28 cellular contexts compared by ENCODE assay signal in the genomic region with DNA sequence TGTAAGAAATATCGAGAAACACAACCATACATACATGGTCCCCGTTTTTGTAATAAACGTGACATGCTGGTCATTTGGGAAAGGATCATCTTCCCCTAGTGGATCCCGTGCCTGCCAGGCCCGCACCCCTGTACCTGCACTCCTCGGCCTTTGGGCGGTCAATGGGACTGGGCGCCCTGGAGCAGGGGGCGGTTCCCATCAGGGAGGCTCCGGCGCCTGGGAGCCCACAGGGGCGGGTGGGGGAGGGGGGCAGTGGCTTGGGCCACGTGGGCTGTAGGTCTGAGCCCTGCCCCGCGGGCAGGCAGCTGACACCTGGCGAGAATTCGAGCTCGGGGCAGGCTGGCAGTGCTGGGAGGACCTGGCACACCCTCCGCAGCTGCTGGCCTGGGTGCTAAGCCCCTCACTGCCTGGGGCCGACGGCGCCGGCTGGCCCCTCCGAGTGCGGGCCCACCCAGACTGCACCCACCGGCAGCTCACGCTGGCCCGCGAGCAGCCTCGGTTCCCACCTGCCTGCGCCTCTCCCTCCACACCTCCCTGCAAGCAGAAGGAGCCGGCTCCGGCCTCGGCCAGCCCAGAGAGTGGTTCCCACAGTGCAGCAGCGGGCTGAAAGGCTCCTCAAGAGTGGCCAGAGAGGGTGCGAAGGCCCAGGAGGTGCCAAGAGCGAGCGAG.
DNase-seq lines count a peak whose midpoint lies in the region; ATAC-seq and TF ChIP-seq lines count a peak whose summit lies in the region.
"Had no signal": no experiment of that assay in that cellular context is flagged by ENCODE, and none has a peak within 500 bp of the region (broad histone marks: within the 10 kb centered on the region; RNA-seq: fewer than 3 reads in every experiment).

No MANE protein-coding gene starts in this region.

- no peaks in the 10 kb centered on the region; a peak in 1 of 5 replicates for H3K9me3 Mint-ChIP-seq in H9

- H3T11ph ChIP-seq in H9 (ENCODE audit: low read length) = no peak overlapping the region

- no peak overlapping the region for H2BK12ac ChIP-seq in H9 (ENCODE audit: insufficient read length, low read depth, low read length)

- no peak overlapping the region for H2AFZ ChIP-seq in SK-N-SH (ENCODE audit: low read depth)
- H2AFZ ChIP-seq in H9 (ENCODE audit: low read length) = no peak overlapping the region

- WGBS in SK-N-SH (ENCODE audit: low lambda C conversion rate) = 24% methylated on average over 23 of the region's 38 CpGs
- no CpG with 5 or more reads among the region's 38 CpGs for WGBS in H9 (ENCODE audit: extremely low coverage, insufficient read length, low lambda C conversion rate)
- WGBS in testis, 2 donors = 46 to 80% methylated on average over 15 to 38 of the region's 38 CpGs

- H3K9me3 ChIP-seq in SK-N-SH = no peaks in the 10 kb centered on the region
- no peaks in the 10 kb centered on the region for H3K9me3 ChIP-seq in H9 (ENCODE audit: control insufficient read depth, low read depth, low read length)
- no peaks in the 10 kb centered on the region for H3K9me3 ChIP-seq in testis
- H3K9me3 ChIP-seq in MG63 = no peaks in the 10 kb centered on the region
- H3K9me3 ChIP-seq: ascending aorta had no signal

- H3K9ac ChIP-seq in SK-N-SH (no peak overlapping the region), H9 (ENCODE audit: extremely low read depth, insufficient read length, low read length) (no peak overlapping the region)

- H3K4me2 ChIP-seq in SK-N-SH = no peak overlapping the region
- H3K4me2 ChIP-seq in H9 (ENCODE audit: insufficient read depth, insufficient read length, low read length) = no peak overlapping the region

- no peaks in the 10 kb centered on the region for H4K20me1 ChIP-seq in SK-N-SH (ENCODE audit: insufficient read depth)
- H4K20me1 ChIP-seq in H9 (ENCODE audit: control insufficient read depth, insufficient read depth, insufficient read length) = no peaks in the 10 kb centered on the region

- no peak overlapping the region for H2BK15ac ChIP-seq in H9 (ENCODE audit: low read depth, low read length)

- no peaks in the 10 kb centered on the region for H3K79me2 ChIP-seq in SK-N-SH (ENCODE audit: insufficient read depth)
- no peaks in the 10 kb centered on the region for H3K79me2 ChIP-seq in H9 (ENCODE audit: insufficient read depth, low read length)

- no peak overlapping the region for H3K23ac ChIP-seq in H9 (ENCODE audit: insufficient read length, low read depth, low read length)

- H3K4me1 ChIP-seq in SK-N-SH (ENCODE audit: control insufficient read depth in 1 of 2, insufficient read depth in 2 of 2, low read depth in 1 of 2, low read length in 1 of 2) (no peaks in the 10 kb centered on the region), H9 (ENCODE audit: insufficient read depth, low read length) (no peaks in the 10 kb centered on the region), testis (no peaks in the 10 kb centered on the region)
- H3K4me1 ChIP-seq: ascending aorta had no signal

- no peak for TF ChIP-seq POLR2A in testis (IDR thresholded peaks at IDR 0.05)

- H2AK5ac ChIP-seq in H9 (ENCODE audit: insufficient read length, low read length) = no peak overlapping the region

- H3F3A ChIP-seq in SK-N-SH (replicated peaks; ENCODE audit: insufficient read depth) = no peaks in the 10 kb centered on the region

- H4K5ac ChIP-seq in H9 (ENCODE audit: insufficient read length, low read depth, low read length) = no peak overlapping the region

- no peak for TF ChIP-seq EP300 in SK-N-SH (IDR thresholded peaks at IDR 0.05; ENCODE audit: borderline replicate concordance in 1 of 2, low read depth in 1 of 2, low read length in 1 of 2)

- H3K27me3 Mint-ChIP-seq in H9 (ENCODE audit: low read depth) = no peaks in the 10 kb centered on the region
- H3K27me3 Mint-ChIP-seq: activated naive CD8-positive, alpha-beta T cell treated with anti-CD3 and anti-CD28 coated beads, Interleukin-2, amount 10 ng/mL, durations not matched to agents 7 days and 5 days; CD4-positive, CD25-positive, alpha-beta regulatory T cell had no signal

- H3K36me3 Mint-ChIP-seq in H9 (ENCODE audit: insufficient read depth in 1 of 3, low read depth in 3 of 3) = no peaks in the 10 kb centered on the region
- H3K36me3 Mint-ChIP-seq: activated naive CD8-positive, alpha-beta T cell treated with anti-CD3 and anti-CD28 coated beads, Interleukin-2, amount 10 ng/mL, durations not matched to agents 7 days and 5 days; CD4-positive, CD25-positive, alpha-beta regulatory T cell had no signal

- H4K8ac ChIP-seq in H9 (replicated peaks; ENCODE audit: insufficient read length, low read depth, low read length) = no peak overlapping the region

- DNase-seq in SK-N-SH = peak; percentile 17
- DNase-seq in H9 = peak; percentile 35
- DNase-seq in iPS-NIHi11 (ENCODE audit: low spot score) = peak; percentile 11
- peak; percentile 13 for DNase-seq in testis
- no peak for DNase-seq in MG63
- no peak for DNase-seq in H4 (ENCODE audit: low spot score)
- DNase-seq: activated CD4-positive, alpha-beta T cell treated with anti-CD3 and anti-CD28 coated beads, Interleukin-2, amount 50 U/mL, for 1 hour; activated gamma-delta T cell treated with Interleukin-2 at 50 U/mL for 16 hours; activated naive CD8-positive, alpha-beta T cell treated with anti-CD3 and anti-CD28 coated beads, Interleukin-2, amount 10 ng/mL, durations not matched to agents 7 days and 5 days; activated T-cell treated with anti-CD3 and anti-CD28 coated beads, Interleukin-2, amount 50 U/mL, for 1 hour; Calu3; CD4-positive, CD25-positive, alpha-beta regulatory T cell; DMS79 treated with DMSO at 0.1 percent for 48 hours; HFFc6; hippocampal formation; left colon; mesenchymal stem cell; NCI-H1092 treated with DMSO at 0.1 percent for 48 hours; NCI-H187 treated with DMSO at 0.1 percent for 48 hours; NCI-H2171; stimulated activated CD4-positive, alpha-beta T cell treated with anti-CD3 and anti-CD28 coated beads, Interleukin-4, amount 100 ng/mL, for 4 hours; T-helper 9 cell; trophoblast cell; WERI-Rb-1 had no signal

- intact Hi-C loops in testis (cut with DNase I; ENCODE audit: low total_unique reads) = no loop called here

- no peak overlapping the region for H3K4ac ChIP-seq in H9 (ENCODE audit: low read depth, low read length)

- H3K23me2 ChIP-seq in H9 (ENCODE audit: insufficient read length, low read depth, low read length, poor library complexity, severe bottlenecking) = no peaks in the 10 kb centered on the region

- H3K79me1 ChIP-seq in H9 (ENCODE audit: insufficient read depth, low read depth, low read length, poor library complexity, severe bottlenecking) = no peaks in the 10 kb centered on the region

- H3K4me1 Mint-ChIP-seq in H9 = no peaks in the 10 kb centered on the region
- H3K4me1 Mint-ChIP-seq: activated naive CD8-positive, alpha-beta T cell treated with anti-CD3 and anti-CD28 coated beads, Interleukin-2, amount 10 ng/mL, durations not matched to agents 7 days and 5 days; CD4-positive, CD25-positive, alpha-beta regulatory T cell; neural crest cell had no signal

- H4K91ac ChIP-seq in H9 (ENCODE audit: insufficient read length, low read depth, low read length) = no peak overlapping the region

- H3K27ac Mint-ChIP-seq in H9 = no peak overlapping the region
- H3K27ac Mint-ChIP-seq: activated naive CD8-positive, alpha-beta T cell treated with anti-CD3 and anti-CD28 coated beads, Interleukin-2, amount 10 ng/mL, durations not matched to agents 7 days and 5 days; CD4-positive, CD25-positive, alpha-beta regulatory T cell; HFFc6 had no signal

- TF ChIP-seq RAD21 in SK-N-SH (IDR thresholded peaks at IDR 0.05; ENCODE audit: low read length) = no peak

- no peak for ATAC-seq in SK-N-SH treated with all-trans-retinoic acid at 6 μM for 48 hours
- no peak for ATAC-seq in HG03342 (IDR thresholded peaks at IDR 0.05; ENCODE audit: unreplicated experiment)
- ATAC-seq: left colon had no signal

- POLR2A ChIA-PET in SK-N-SH (lab: Yijun Ruan, JAX) = no interaction called here

- no peak overlapping the region for H3K56ac ChIP-seq in H9 (ENCODE audit: insufficient read length, low read depth, low read length)

- H2BK120ac ChIP-seq in H9 (ENCODE audit: low read depth, low read length, poor library complexity, severe bottlenecking) = no peak overlapping the region

- no peak overlapping the region for H3K18ac ChIP-seq in H9 (ENCODE audit: insufficient read length, low read depth, low read length)

- H3K4me3 Mint-ChIP-seq in H9 = no peak overlapping the region
- H3K4me3 Mint-ChIP-seq: activated naive CD8-positive, alpha-beta T cell treated with anti-CD3 and anti-CD28 coated beads, Interleukin-2, amount 10 ng/mL, durations not matched to agents 7 days and 5 days; CD4-positive, CD25-positive, alpha-beta regulatory T cell; HFFc6; neural crest cell had no signal

- CTCF ChIA-PET in SK-N-SH (lab: Yijun Ruan, JAX) = no interaction called here

- TF ChIP-seq CTCF in SK-N-SH (IDR thresholded peaks at IDR 0.05) = no peak
- no peak for TF ChIP-seq CTCF in H9 (conservative IDR thresholded peaks at IDR 0.05)
- no peak for TF ChIP-seq CTCF in testis (IDR thresholded peaks at IDR 0.05)

- no peak overlapping the region for H3K4me3 ChIP-seq in SK-N-SH (ENCODE audit: low read depth in 2 of 2, low read length in 1 of 2)
- peak overlapping the region in 1 of 2 donors; percentile 38 for H3K4me3 ChIP-seq in testis
- H3K4me3 ChIP-seq in MG63 = no peak overlapping the region
- H3K4me3 ChIP-seq: ascending aorta had no signal

- 0 out of 2 replicates have a peak, but pooled peaks cover 3% of the 10 kb centered on the region for H3K9me2 ChIP-seq in SK-N-SH

- no peak overlapping the region for H3K14ac ChIP-seq in H9 (ENCODE audit: insufficient read depth, low read length)

- no peaks in the 10 kb centered on the region for H3K27me3 ChIP-seq in SK-N-SH (ENCODE audit: insufficient read depth)
- H3K27me3 ChIP-seq in H9 (ENCODE audit: insufficient read depth, low read length) = no peaks in the 10 kb centered on the region
- no peaks in the 10 kb centered on the region for H3K27me3 ChIP-seq in testis
- no peaks in the 10 kb centered on the region for H3K27me3 ChIP-seq in MG63
- H3K27me3 ChIP-seq: ascending aorta had no signal

- no peak overlapping the region for H3K27ac ChIP-seq in SK-N-SH (ENCODE audit: low read depth in 2 of 2, low read length in 1 of 2)
- H3K27ac ChIP-seq in H9 (ENCODE audit: insufficient read length, low read depth, low read length) = no peak overlapping the region
- H3K27ac ChIP-seq in testis = no peak overlapping the region
- H3K27ac ChIP-seq: ascending aorta, WERI-Rb-1 had no signal

- H3K36me3 ChIP-seq in SK-N-SH (replicated peaks in 1 of 2; ENCODE audit: control insufficient read depth in 1 of 2, insufficient read depth in 2 of 2, low read length in 1 of 2) (no peaks in the 10 kb centered on the region), testis (ENCODE audit: low read depth, missing control alignments) (no peaks in the 10 kb centered on the region), MG63 (no peaks in the 10 kb centered on the region)
- H3K36me3 ChIP-seq: ascending aorta, WERI-Rb-1 had no signal

- no peak overlapping the region for H2BK20ac ChIP-seq in H9 (ENCODE audit: low read depth, low read length, poor library complexity, severe bottlenecking)

- no peak overlapping the region for H2BK5ac ChIP-seq in H9 (ENCODE audit: insufficient read length, low read length)

TF ChIP-seq in SK-N-SH, 30 proteins besides CTCF, POLR2A, EP300 and RAD21 (continues in another document):
- TF ChIP-seq FOXJ3 (CRISPR knock-in tag; IDR thresholded peaks at IDR 0.05) = no peak

TF ChIP-seq in SK-N-SH treated with all-trans-retinoic acid at 6 μM for 48 hours, 23 proteins besides CTCF, POLR2A, EP300 and RAD21 (continues in another document):
- no peak for TF ChIP-seq ARNTL (CRISPR knock-in tag; IDR thresholded peaks at IDR 0.05; ENCODE audit: borderline replicate concordance, low read depth)

Comparison
In these comparisons a context has a peak if more than half of its experiments do, and no peak if none do; other contexts are left out.
1. DNase-seq: peak in SK-N-SH (single experiment), H9 (single experiment), iPS-NIHi11 (single experiment) and testis (single experiment); none in MG63 (single experiment) and H4 (single experiment).